19 cellular contexts compared by ENCODE assay signal in genomic region chr10:3148994-3149393, GRCh38. TPM values are rescaled to one million over a fixed set of nuclear protein-coding genes. Genes with fewer than 3 reads are reported as not detected.
DNase-seq lines count a peak whose midpoint lies in the region; FAIRE-seq and TF ChIP-seq lines count a peak whose summit lies in the region.
"Had no signal": no experiment of that assay in that cellular context is flagged by ENCODE, and none has a peak within 500 bp of the region (broad histone marks: within the 10 kb centered on the region; RNA-seq: fewer than 3 reads in every experiment).

No MANE protein-coding gene starts in this region.

- no peak overlapping the region for H3K9ac ChIP-seq in kidney (ENCODE audit: low read length in 2 of 2)

- intact Hi-C loops in kidney (cut with DNase I) (no loop called here), posterior vena cava (cut with DNase I) (no loop called here)

- TF ChIP-seq CTCF in WERI-Rb-1 (IDR thresholded peaks at IDR 0.05; ENCODE audit: low read depth, low read length) (0 out of 2 replicates have a peak, but pooled peaks have one; percentile 2), kidney (IDR thresholded peaks at IDR 0.05; ENCODE audit: borderline replicate concordance, extremely low read depth, insufficient read depth) (no peak)

- H3K27ac ChIP-seq in WERI-Rb-1 (no peak overlapping the region), kidney (ENCODE audit: low read depth in 2 of 2, low read length in 2 of 2) (no peak overlapping the region)
- H3K27ac ChIP-seq: HL-60 had no signal

- H3K4me1 ChIP-seq in kidney (ENCODE audit: control insufficient read depth in 1 of 2, insufficient read depth in 1 of 2, low read depth in 1 of 2, low read length in 2 of 2): no peaks in the 10 kb centered on the region
- H3K4me1 ChIP-seq: BE2C, Caco-2 had no signal

- no peak overlapping the region for H3K4me3 ChIP-seq in WERI-Rb-1 (ENCODE audit: low read depth, low read length)
- no peak overlapping the region for H3K4me3 ChIP-seq in kidney (ENCODE audit: low read length in 2 of 2)
- H3K4me3 ChIP-seq: GM23338 had no signal

- H3K9me3 ChIP-seq in WERI-Rb-1 (ENCODE audit: severe bottlenecking) (no peaks in the 10 kb centered on the region), kidney (ENCODE audit: control insufficient read depth in 1 of 2, low read length in 2 of 2) (no peaks in the 10 kb centered on the region)
- H3K9me3 ChIP-seq: BE2C, Caco-2 had no signal

- no peaks in the 10 kb centered on the region for H3K27me3 ChIP-seq in WERI-Rb-1 (ENCODE audit: insufficient read depth, low read depth, severe bottlenecking)
- H3K27me3 ChIP-seq: BE2C had no signal

- H3K36me3 ChIP-seq in WERI-Rb-1 (peaks cover 17% of the 10 kb centered on the region), kidney (ENCODE audit: control insufficient read depth in 1 of 2, insufficient read depth in 2 of 2, low read length in 2 of 2) (peaks cover 53 to 61% of the 10 kb centered on the region in 2 donors)

- FAIRE-seq in kidney (lab: Jason Lieb, UNC): no peak
- FAIRE-seq: D721Med, H54, HTR-8/SVneo had no signal

- DNase-seq in G401 (ENCODE audit: low spot score) (peak; percentile 45), WERI-Rb-1 (peak; percentile 41), kidney (peak; percentile 28), posterior vena cava (ENCODE audit: low spot score) (peak; percentile 67), HT-29 (ENCODE audit: low spot score) (no peak)
- DNase-seq in effector CD8-positive, alpha-beta T cell (lab: John Stamatoyannopoulos, UW): no peak
- DNase-seq: BE2C; C1 segment of cervical spinal cord; Caco-2; CD4-positive, CD25-positive, alpha-beta regulatory T cell; GDM1; HCEC 1CT; HFFc6; IMR-90 had no signal

- in situ Hi-C loops in G401 (cut with HindIII; ENCODE audit: low sequenced_read_pairs): no loop called here

RNA-seq across cellular contexts. Expression of gene PITRM1, which starts 23.6 kb away (rescaled TPM):
- 45.7 and 79.6 TPM in 2 replicates for total RNA-seq in G401 (2014; rRNA removed; shearing (Covaris generic))
- total RNA-seq in kidney (60.7 TPM), posterior vena cava (100 to 1,000 TPM in 1 of 2 donors, 10 to 100 TPM in 1; 65.9 to 112 TPM)
- 28.8 TPM for polyA plus RNA-seq in kidney (ENCODE audit: insufficient read depth, low read depth, low replicate concordance)
- 80.5 and 80.7 TPM in 2 replicates for total RNA-seq in HT-29 (2014; rRNA removed; shearing (Covaris generic))

Comparison
In these comparisons a context has a peak if more than half of its experiments do, and no peak if none do; other contexts are left out.
1. DNase-seq: peak in G401 (single experiment), WERI-Rb-1 (single experiment), kidney (single experiment) and posterior vena cava (single experiment); none in effector CD8-positive, alpha-beta T cell (single experiment) and HT-29 (single experiment).